8 cellular contexts compared by ENCODE assay signal in the genomic region with DNA sequence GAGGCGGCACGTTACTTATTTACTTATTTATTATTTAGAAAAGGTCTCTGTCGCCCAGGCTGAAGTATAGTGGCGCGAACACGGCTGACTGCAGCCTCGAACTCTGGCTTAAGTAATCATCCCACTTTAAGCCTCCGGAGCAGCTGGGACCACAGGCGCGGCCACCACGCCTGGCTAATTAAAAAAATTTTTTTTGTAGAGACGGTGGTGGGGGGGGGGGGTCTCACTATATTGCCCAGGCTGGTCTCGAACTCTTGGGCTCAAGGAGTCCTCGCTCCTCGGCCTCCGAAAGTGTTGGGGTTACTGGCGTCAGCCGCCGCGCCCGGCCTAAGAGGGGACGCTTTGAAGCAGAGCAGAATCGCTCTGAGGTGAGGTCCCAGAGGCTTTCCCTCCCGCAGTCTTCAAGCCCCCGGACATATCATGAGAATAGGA. TPM values are rescaled to one million over a fixed set of nuclear protein-coding genes. Genes with fewer than 3 reads are reported as not detected.
DNase-seq lines count a peak whose midpoint lies in the region; ATAC-seq and TF ChIP-seq lines count a peak whose summit lies in the region.

No MANE protein-coding gene starts in this region.

- no peak for TF ChIP-seq EP300 in gastroesophageal sphincter (IDR thresholded peaks at IDR 0.05)

- no peaks in the 10 kb centered on the region for H3K36me3 ChIP-seq in SJSA1
- H3K36me3 ChIP-seq in gastroesophageal sphincter = no peaks in the 10 kb centered on the region
- H3K36me3 ChIP-seq in skeletal muscle tissue (ENCODE audit: control insufficient read depth in 3 of 3, insufficient read depth in 3 of 3, low read length in 3 of 3) = no peaks in the 10 kb centered on the region

- no peak for TF ChIP-seq POLR2A in gastroesophageal sphincter (IDR thresholded peaks at IDR 0.05)

- no peaks in the 10 kb centered on the region for H3K9me3 ChIP-seq in SJSA1 (replicated peaks)
- no peaks in the 10 kb centered on the region for H3K9me3 ChIP-seq in gastroesophageal sphincter
- H3K9me3 ChIP-seq in skeletal muscle tissue (ENCODE audit: control insufficient read depth in 3 of 3, low read length in 3 of 3) = no peaks in the 10 kb centered on the region

- ATAC-seq in GM21390 (IDR thresholded peaks at IDR 0.05; ENCODE audit: unreplicated experiment) = peak; percentile 1
- ATAC-seq in gastroesophageal sphincter = no peak
- no peak for ATAC-seq in HG03342 (IDR thresholded peaks at IDR 0.05; ENCODE audit: unreplicated experiment)

- H3K9ac ChIP-seq in skeletal muscle tissue (ENCODE audit: low read depth in 1 of 3, low read length in 3 of 3) = peak overlapping the region in 2 of 3 donors; percentile 91 to 93

- WGBS in gastroesophageal sphincter (ENCODE audit: low coverage in 1 of 2), 2 donors = 0 to 3% methylated on average over 9 to 17 of the region's 25 CpGs

- H3K4me3 ChIP-seq in SJSA1 (peak overlapping the region; percentile 67), gastroesophageal sphincter (peak overlapping the region; percentile 63 to 89), skeletal muscle tissue (ENCODE audit: low read length in 3 of 3) (peak overlapping the region; percentile 72 to 83 (median 75))

- H3K27me3 ChIP-seq in SJSA1 (replicated peaks) (peaks cover 16% of the 10 kb centered on the region; the same call in 1 of the 2 replicates), gastroesophageal sphincter (no peaks in the 10 kb centered on the region), skeletal muscle tissue (ENCODE audit: control insufficient read depth in 3 of 3, insufficient read depth in 3 of 3, low read length in 3 of 3) (no peaks in the 10 kb centered on the region)

- DNase-seq in SJSA1 (ENCODE audit: low read depth in 1 of 2, low spot score in 2 of 2) (peak in 1 of 2 experiments; percentile 10), cerebellar cortex (ENCODE audit: low spot score) (no peak), NCI-H446 (lab: John Stamatoyannopoulos, UW) (no peak)
- DNase-seq in stimulated activated CD4-positive, alpha-beta T cell treated with anti-CD3 and anti-CD28 coated beads, Interleukin-2, amount 100 ng/mL, for 48 hours = no peak

- TF ChIP-seq CTCF in gastroesophageal sphincter (IDR thresholded peaks at IDR 0.05) = no peak

- H3K4me1 ChIP-seq in SJSA1 (replicated peaks) = peaks cover 16% of the 10 kb centered on the region
- H3K4me1 ChIP-seq in gastroesophageal sphincter = peaks cover 0 to 67% (median 28%) of the 10 kb centered on the region in 3 donors
- peaks cover 24 to 33% (median 29%) of the 10 kb centered on the region in 3 donors for H3K4me1 ChIP-seq in skeletal muscle tissue (ENCODE audit: control insufficient read depth in 3 of 3, insufficient read depth in 3 of 3, low read length in 3 of 3)

- H3K27ac ChIP-seq in SJSA1 = peak overlapping the region; percentile 98
- H3K27ac ChIP-seq in gastroesophageal sphincter = peak overlapping the region; percentile 79 to 97 (median 96)
- peak overlapping the region; percentile 93 for H3K27ac ChIP-seq in skeletal muscle tissue (ENCODE audit: low read depth, low read length)

RNA-seq across cellular contexts. Expression of gene FRAT2, which starts 0.7 kb away (rescaled TPM):
- 6.4 and 6.9 TPM in 2 replicates for total RNA-seq in SJSA1 (2014; rRNA removed; shearing (Covaris generic))
- total RNA-seq in gastroesophageal sphincter (10 to 100 TPM; 10.8 to 20.9 (median 12.5) TPM), skeletal muscle tissue (8.9 TPM)

RNA-seq across cellular contexts. Expression of gene FRAT1, which starts 16.1 kb away (rescaled TPM):
- total RNA-seq in SJSA1 (2014; rRNA removed; shearing (Covaris generic)) = 1.7 and 2.2 TPM in 2 replicates
- 1 to 10 TPM; 5.1 to 8.0 (median 5.5) TPM for total RNA-seq in gastroesophageal sphincter
- total RNA-seq in skeletal muscle tissue = 2.1 TPM

RNA-seq across cellular contexts. Expression of gene ARHGAP19, which starts 42.8 kb away (rescaled TPM):
- 18.5 and 20.6 TPM in 2 replicates for total RNA-seq in SJSA1 (2014; rRNA removed; shearing (Covaris generic))
- total RNA-seq in gastroesophageal sphincter (1 to 10 TPM; 3.2 to 6.7 (median 5.0) TPM), skeletal muscle tissue (13.0 TPM)
